Comparison of ENCODE assay signal across 25 cellular contexts in the genomic region with DNA sequence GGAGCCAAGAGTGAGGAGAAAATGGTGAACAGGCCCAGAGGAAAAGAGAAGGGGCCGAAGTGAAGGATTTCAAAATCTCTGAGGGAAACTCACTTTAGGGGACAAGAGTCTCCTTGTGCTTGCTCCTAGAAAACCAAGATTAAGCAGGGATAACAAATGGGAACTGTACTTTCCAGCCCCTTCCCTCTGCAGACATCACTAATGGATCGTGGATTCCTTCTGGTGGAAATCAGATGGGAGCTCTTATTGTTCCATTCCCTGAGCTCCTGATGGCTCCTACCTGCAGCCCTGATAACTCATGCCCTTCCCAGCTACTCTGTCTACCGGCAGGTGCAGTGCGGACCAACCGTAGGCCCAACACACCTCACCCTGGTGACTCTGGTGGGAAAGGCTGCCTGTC. TPM values are rescaled to one million over a fixed set of nuclear protein-coding genes. Genes with fewer than 3 reads are reported as not detected.
"Had no signal": no experiment of that assay in that cellular context is flagged by ENCODE, and none has a peak within 500 bp of the region (broad histone marks: within the 10 kb centered on the region; RNA-seq: fewer than 3 reads in every experiment).

No MANE protein-coding gene starts in this region.

- H3K27me3 ChIP-seq: ascending aorta had no signal

- H3K4me3 ChIP-seq: ascending aorta, body of pancreas, breast epithelium had no signal

- H3K36me3 Mint-ChIP-seq: activated naive CD4-positive, alpha-beta T cell treated with anti-CD3 and anti-CD28 coated beads, Interleukin-2, amount 10 ng/mL, durations not matched to agents 7 days and 5 days; activated naive CD8-positive, alpha-beta T cell treated with anti-CD3 and anti-CD28 coated beads, Interleukin-2, amount 10 ng/mL, durations not matched to agents 7 days and 5 days; T-cell; WTC11 had no signal

- H3K4me3 Mint-ChIP-seq: activated CD4-positive, alpha-beta memory T cell treated with anti-CD3 and anti-CD28 coated beads, Interleukin-2, amount 10 ng/mL, durations not matched to agents 7 days and 5 days; activated CD4-positive, alpha-beta T cell treated with anti-CD3 and anti-CD28 coated beads for 36 hours; activated CD4-positive, alpha-beta T cell treated with anti-CD3 and anti-CD28 coated beads, Interleukin-2, amount 10 ng/mL, durations not matched to agents 7 days and 5 days; activated CD8-positive, alpha-beta T cell treated with anti-CD3 and anti-CD28 coated beads, Interleukin-2, amount 10 ng/mL, durations not matched to agents 7 days and 5 days; activated naive CD4-positive, alpha-beta T cell treated with anti-CD3 and anti-CD28 coated beads, Interleukin-2, amount 10 ng/mL, durations not matched to agents 7 days and 5 days; activated naive CD4-positive, alpha-beta T cell treated with anti-CD3 and anti-CD28 coated beads, Interleukin-2, amount 50 U/mL, for 24 hours; activated naive CD8-positive, alpha-beta T cell; activated naive CD8-positive, alpha-beta T cell treated with anti-CD3 and anti-CD28 coated beads, Interleukin-2, amount 10 ng/mL, durations not matched to agents 7 days and 5 days; activated naive CD8-positive, alpha-beta T cell treated with anti-CD3 and anti-CD28 coated beads, Interleukin-2, amount 50 U/mL, for 24 hours; activated T-cell treated with anti-CD3 and anti-CD28 coated beads, Interleukin-2, amount 50 U/mL, for 24 hours; T-cell; T-helper 17 cell; WTC11 had no signal

- H3K4me1 Mint-ChIP-seq: activated CD4-positive, alpha-beta memory T cell treated with anti-CD3 and anti-CD28 coated beads, Interleukin-2, amount 10 ng/mL, durations not matched to agents 7 days and 5 days; activated CD4-positive, alpha-beta T cell treated with anti-CD3 and anti-CD28 coated beads for 36 hours; activated CD4-positive, alpha-beta T cell treated with anti-CD3 and anti-CD28 coated beads, Interleukin-2, amount 10 ng/mL, durations not matched to agents 7 days and 5 days; activated naive CD4-positive, alpha-beta T cell treated with anti-CD3 and anti-CD28 coated beads, Interleukin-2, amount 10 ng/mL, durations not matched to agents 7 days and 5 days; activated naive CD4-positive, alpha-beta T cell treated with anti-CD3 and anti-CD28 coated beads, Interleukin-2, amount 50 U/mL, for 24 hours; activated naive CD8-positive, alpha-beta T cell treated with anti-CD3 and anti-CD28 coated beads, Interleukin-2, amount 10 ng/mL, durations not matched to agents 7 days and 5 days; activated naive CD8-positive, alpha-beta T cell treated with anti-CD3 and anti-CD28 coated beads, Interleukin-2, amount 50 U/mL, for 24 hours; T-helper 17 cell; WTC11 had no signal

- DNase-seq: activated gamma-delta T cell, T1000 had no signal

- H3K27ac ChIP-seq: ascending aorta, body of pancreas, brain microvascular endothelial cell, breast epithelium, WERI-Rb-1 had no signal

- H3K4me1 ChIP-seq: ascending aorta, breast epithelium had no signal

- H3K36me3 ChIP-seq: ascending aorta, brain microvascular endothelial cell, breast epithelium, WERI-Rb-1 had no signal

- H3K9me3 Mint-ChIP-seq: activated CD4-positive, alpha-beta memory T cell treated with anti-CD3 and anti-CD28 coated beads, Interleukin-2, amount 10 ng/mL, durations not matched to agents 7 days and 5 days; activated CD4-positive, alpha-beta T cell treated with anti-CD3 and anti-CD28 coated beads, Interleukin-2, amount 10 ng/mL, durations not matched to agents 7 days and 5 days; activated naive CD4-positive, alpha-beta T cell treated with anti-CD3 and anti-CD28 coated beads, Interleukin-2, amount 10 ng/mL, durations not matched to agents 7 days and 5 days; activated naive CD4-positive, alpha-beta T cell treated with anti-CD3 and anti-CD28 coated beads, Interleukin-2, amount 50 U/mL, for 24 hours; activated naive CD8-positive, alpha-beta T cell treated with anti-CD3 and anti-CD28 coated beads, Interleukin-2, amount 10 ng/mL, durations not matched to agents 7 days and 5 days; activated naive CD8-positive, alpha-beta T cell treated with anti-CD3 and anti-CD28 coated beads, Interleukin-2, amount 50 U/mL, for 24 hours; activated T-cell treated with anti-CD3 and anti-CD28 coated beads, Interleukin-2, amount 50 U/mL, for 24 hours; activated T-helper 2 cell treated with anti-CD3 and anti-CD28 coated beads, Interferon-gamma antibody, Interleukin-2, Interleukin-4, amounts not matched to agents 10 μg/mL and 5 μg/mL and 100 μg/mL, durations not matched to agents 14 hours and 24 hours and 36 hours; T-cell; WTC11 had no signal

- H3K27ac Mint-ChIP-seq: activated CD4-positive, alpha-beta memory T cell treated with anti-CD3 and anti-CD28 coated beads, Interleukin-2, amount 10 ng/mL, durations not matched to agents 7 days and 5 days; activated CD4-positive, alpha-beta T cell treated with anti-CD3 and anti-CD28 coated beads for 36 hours; activated CD4-positive, alpha-beta T cell treated with anti-CD3 and anti-CD28 coated beads, Interleukin-2, amount 10 ng/mL, durations not matched to agents 7 days and 5 days; activated CD8-positive, alpha-beta T cell treated with anti-CD3 and anti-CD28 coated beads, Interleukin-2, amount 10 ng/mL, durations not matched to agents 7 days and 5 days; activated naive CD4-positive, alpha-beta T cell treated with anti-CD3 and anti-CD28 coated beads, Interleukin-2, amount 10 ng/mL, durations not matched to agents 7 days and 5 days; activated naive CD4-positive, alpha-beta T cell treated with anti-CD3 and anti-CD28 coated beads, Interleukin-2, amount 50 U/mL, for 24 hours; activated naive CD8-positive, alpha-beta T cell; activated naive CD8-positive, alpha-beta T cell treated with anti-CD3 and anti-CD28 coated beads, Interleukin-2, amount 10 ng/mL, durations not matched to agents 7 days and 5 days; activated naive CD8-positive, alpha-beta T cell treated with anti-CD3 and anti-CD28 coated beads, Interleukin-2, amount 50 U/mL, for 24 hours; activated T-cell treated with anti-CD3 and anti-CD28 coated beads, Interleukin-2, amount 50 U/mL, for 24 hours; activated T-helper 2 cell treated with anti-CD3 and anti-CD28 coated beads, Interferon-gamma antibody, Interleukin-2, Interleukin-4, amounts not matched to agents 10 μg/mL and 5 μg/mL and 100 μg/mL, durations not matched to agents 14 hours and 24 hours and 36 hours; T-cell; T-helper 17 cell; WTC11 had no signal

- H3K9me3 ChIP-seq: ascending aorta, body of pancreas, breast epithelium had no signal

RNA-seq across cellular contexts. Expression of gene RESP18, which starts 20.6 kb away (rescaled TPM):
- total RNA-seq: activated CD4-positive, alpha-beta memory T cell treated with anti-CD3 and anti-CD28 coated beads, Interleukin-2, amount 10 ng/mL, durations not matched to agents 7 days and 5 days; activated CD4-positive, alpha-beta T cell treated with anti-CD3 and anti-CD28 coated beads for 36 hours; activated CD4-positive, alpha-beta T cell treated with anti-CD3 and anti-CD28 coated beads, Interleukin-2, amount 10 ng/mL, durations not matched to agents 7 days and 5 days; activated CD8-positive, alpha-beta memory T cell treated with anti-CD3 and anti-CD28 coated beads for 36 hours; activated CD8-positive, alpha-beta T cell treated with anti-CD3 and anti-CD28 coated beads, Interleukin-2, amount 10 ng/mL, durations not matched to agents 7 days and 5 days; activated naive CD8-positive, alpha-beta T cell treated with anti-CD3 and anti-CD28 coated beads, Interleukin-2, amount 10 ng/mL, durations not matched to agents 7 days and 5 days; activated T-helper 2 cell treated with anti-CD3 and anti-CD28 coated beads, Interferon-gamma antibody, Interleukin-2, Interleukin-4, amounts not matched to agents 10 μg/mL and 5 μg/mL and 100 μg/mL, durations not matched to agents 14 hours and 24 hours and 36 hours; ascending aorta; body of pancreas; breast epithelium; cardiac septum; T-cell; T-helper 1 cell treated with Interleukin-12 subunit alpha and Interleukin-12 subunit beta and Interleukin-4 antibody, amounts not matched to agents 30 ng/mL and 1 ng/mL, for 36 hours; T-helper 17 cell; T-helper 2 cell treated with Interferon-gamma antibody and Interleukin-4, amounts not matched to agents 100 ng/mL and 5 ng/mL, for 36 hours; WTC11 had no signal

RNA-seq across cellular contexts. Expression of gene PTPRN, which starts 43.9 kb away (rescaled TPM):
- total RNA-seq: activated CD4-positive, alpha-beta T cell treated with anti-CD3 and anti-CD28 coated beads, Interleukin-2, amount 10 ng/mL, durations not matched to agents 7 days and 5 days; activated naive CD8-positive, alpha-beta T cell treated with anti-CD3 and anti-CD28 coated beads, Interleukin-2, amount 10 ng/mL, durations not matched to agents 7 days and 5 days; ascending aorta; T-helper 1 cell treated with Interleukin-12 subunit alpha and Interleukin-12 subunit beta and Interleukin-4 antibody, amounts not matched to agents 30 ng/mL and 1 ng/mL, for 36 hours; T-helper 2 cell treated with Interferon-gamma antibody and Interleukin-4, amounts not matched to agents 100 ng/mL and 5 ng/mL, for 36 hours had no signal
